14 cellular contexts compared by ENCODE assay signal in genomic region chr1:40416709-40417108, GRCh38.
"Had no signal": no experiment of that assay in that cellular context is flagged by ENCODE, and none has a peak within 500 bp of the region (broad histone marks: within the 10 kb centered on the region; RNA-seq: fewer than 3 reads in every experiment).

No MANE protein-coding gene starts in this region.

- H3K4me3 Mint-ChIP-seq: nephron; stimulated activated naive CD8-positive, alpha-beta T cell treated with anti-CD3 and anti-CD28 coated beads, Interleukin-15, Interleukin-2, amounts not matched to agents 100 ng/mL and 50 ng/mL, for 24 hours had no signal

- H3K27ac ChIP-seq: heart left ventricle, pancreas, testis, tibial nerve had no signal

- H3K9me3 Mint-ChIP-seq: nephron; stimulated activated naive CD8-positive, alpha-beta T cell treated with anti-CD3 and anti-CD28 coated beads, Interleukin-15, Interleukin-2, amounts not matched to agents 100 ng/mL and 50 ng/mL, for 24 hours had no signal

- H3K9me3 ChIP-seq: heart left ventricle, pancreas, testis, tibial nerve had no signal

- H3K27ac Mint-ChIP-seq: nephron; progenitor cell of endocrine pancreas; stimulated activated naive CD8-positive, alpha-beta T cell treated with anti-CD3 and anti-CD28 coated beads, Interleukin-15, Interleukin-2, amounts not matched to agents 100 ng/mL and 50 ng/mL, for 24 hours had no signal

- H3K27me3 ChIP-seq: heart left ventricle, pancreas, testis, tibial nerve had no signal

- ATAC-seq: esophagus mucosa, heart left ventricle, pancreas, right cardiac atrium had no signal

- H3K4me1 Mint-ChIP-seq: nephron had no signal

- H3K27me3 Mint-ChIP-seq: progenitor cell of endocrine pancreas; stimulated activated naive CD8-positive, alpha-beta T cell treated with anti-CD3 and anti-CD28 coated beads, Interleukin-15, Interleukin-2, amounts not matched to agents 100 ng/mL and 50 ng/mL, for 24 hours had no signal

- H3K4me1 ChIP-seq: pancreas had no signal

- H3K4me3 ChIP-seq: heart left ventricle, pancreas, testis, tibial nerve had no signal

- DNase-seq: effector memory CD4-positive, alpha-beta T cell; heart left ventricle; hippocampal formation; occipital lobe; pancreas; right cardiac atrium; small intestine; stimulated activated CD4-positive, alpha-beta T cell treated with anti-CD3 and anti-CD28 coated beads, Interleukin-12 subunit alpha, Interleukin-12 subunit beta, amount 100 ng/mL, for 4 hours; testis had no signal
